17 cellular contexts compared by ENCODE assay signal in genomic region chr20:38297916-38298674, GRCh38. TPM values are rescaled to one million over a fixed set of nuclear protein-coding genes. Genes with fewer than 3 reads are reported as not detected.
A peak's percentile ranks its signal among the peaks of the same experiment; 100 is the strongest.
DNase-seq lines count a peak whose midpoint lies in the region; ATAC-seq and TF ChIP-seq lines count a peak whose summit lies in the region.
"Had no signal": no experiment of that assay in that cellular context is flagged by ENCODE, and none has a peak within 500 bp of the region (broad histone marks: within the 10 kb centered on the region; RNA-seq: fewer than 3 reads in every experiment).

No MANE protein-coding gene starts in this region.

- H3K9me3 ChIP-seq in heart right ventricle = no peaks in the 10 kb centered on the region
- H3K9me3 ChIP-seq in fibroblast of lung (ENCODE audit: control insufficient read depth, insufficient read depth, low read depth, low read length) = no peaks in the 10 kb centered on the region
- no peaks in the 10 kb centered on the region for H3K9me3 ChIP-seq in uterus
- H3K9me3 ChIP-seq: A549, Caco-2 had no signal

- H3K27ac Mint-ChIP-seq in natural killer cell treated with Interleukin-12 subunit alpha and Interleukin-12 subunit beta and Interleukin-15 and Interleukin-18, amount 100 ng/mL, for 72 hours = no peak overlapping the region

- peaks cover 21 to 34% of the 10 kb centered on the region in 2 donors for H3K27me3 Mint-ChIP-seq in natural killer cell treated with Interleukin-12 subunit alpha and Interleukin-12 subunit beta and Interleukin-15 and Interleukin-18, amount 100 ng/mL, for 72 hours

- H3K4me1 ChIP-seq in heart right ventricle = peaks cover 0 to 37% (median 9%) of the 10 kb centered on the region in 9 donors
- H3K4me1 ChIP-seq in fibroblast of lung (ENCODE audit: control insufficient read depth, extremely low read depth, insufficient read depth, low read length) = no peaks in the 10 kb centered on the region
- H3K4me1 ChIP-seq in rectal smooth muscle tissue (ENCODE audit: control insufficient read depth, insufficient read depth, low read length) = peaks cover 9% of the 10 kb centered on the region
- no peaks in the 10 kb centered on the region for H3K4me1 ChIP-seq in uterus
- H3K4me1 ChIP-seq: A549 had no signal

- H3K4me3 ChIP-seq in heart right ventricle (no peak overlapping the region), fibroblast of lung (replicated peaks in 1 of 4; ENCODE audit: control extremely low read depth in 1 of 4, insufficient read depth in 1 of 4, low read depth in 3 of 4, low read length in 4 of 4) (no peak overlapping the region), rectal smooth muscle tissue (ENCODE audit: low read length) (no peak overlapping the region), uterus (no peak overlapping the region)
- H3K4me3 ChIP-seq: A549 had no signal

- peak overlapping the region; percentile 74 for H2AFZ ChIP-seq in fibroblast of lung (ENCODE audit: low read length)

- H3K27ac ChIP-seq in heart right ventricle (peak overlapping the region; percentile 45 to 85 (median 67)), fibroblast of lung (ENCODE audit: insufficient read depth, low read length) (no peak overlapping the region), rectal smooth muscle tissue (ENCODE audit: low read depth, low read length) (peak overlapping the region; percentile 80), uterus (peak overlapping the region; percentile 84 to 88)
- H3K27ac ChIP-seq: A549 had no signal

- no peaks in the 10 kb centered on the region for H3K36me3 Mint-ChIP-seq in natural killer cell treated with Interleukin-12 subunit alpha and Interleukin-12 subunit beta and Interleukin-15 and Interleukin-18, amount 100 ng/mL, for 72 hours

- no peaks in the 10 kb centered on the region for H3K79me2 ChIP-seq in fibroblast of lung (ENCODE audit: control insufficient read depth, insufficient read depth, low read length)

- intact Hi-C loops in heart right ventricle (cut with DNase I) = loop anchor here in 1 of 10 donors (5.0 kb wide), 1 partner anchor 41 kb away; no protein-coding TSS in a partner anchor
- intact Hi-C loops in cardiac septum (cut with DNase I) = no loop called here
- intact Hi-C loops in uterus (cut with DNase I; ENCODE audit: low total_unique reads) = no loop called here

- TF ChIP-seq POLR2A in uterus (IDR thresholded peaks at IDR 0.05) = no peak

- no peak overlapping the region for H3K9ac ChIP-seq in fibroblast of lung (ENCODE audit: insufficient read depth, low read length)
- no peak overlapping the region for H3K9ac ChIP-seq in rectal smooth muscle tissue (ENCODE audit: low read length)

- no peaks in the 10 kb centered on the region for H3K36me3 ChIP-seq in heart right ventricle
- no peaks in the 10 kb centered on the region for H3K36me3 ChIP-seq in fibroblast of lung (ENCODE audit: control insufficient read depth, insufficient read depth, low read length)
- H3K36me3 ChIP-seq in rectal smooth muscle tissue (ENCODE audit: control insufficient read depth, insufficient read depth, low read length) = no peaks in the 10 kb centered on the region
- H3K36me3 ChIP-seq in uterus = no peaks in the 10 kb centered on the region

- peaks cover 2% of the 10 kb centered on the region in 2 donors for H3K4me1 Mint-ChIP-seq in natural killer cell treated with Interleukin-12 subunit alpha and Interleukin-12 subunit beta and Interleukin-15 and Interleukin-18, amount 100 ng/mL, for 72 hours (ENCODE audit: low read depth in 2 of 2)

- DNase-seq in heart right ventricle = no peak
- DNase-seq in cardiac septum (ENCODE audit: low spot score) = no peak
- no peak for DNase-seq in fibroblast of lung (ENCODE audit: low read depth in 2 of 2)
- DNase-seq in uterus = no peak
- no peak for DNase-seq in stimulated activated CD4-positive, alpha-beta T cell treated with anti-CD3 and anti-CD28 coated beads, Interleukin-12 subunit alpha, Interleukin-12 subunit beta, amount 100 ng/mL, for 4 hours
- no peak for DNase-seq in natural killer cell treated with Interleukin-12 subunit alpha and Interleukin-12 subunit beta and Interleukin-15 and Interleukin-18, amount 100 ng/mL, for 72 hours (ENCODE audit: low spot score)
- no peak for DNase-seq in cortex of kidney (lab: John Stamatoyannopoulos, UW)
- DNase-seq: activated naive CD4-positive, alpha-beta T cell; Caco-2; KG1; NCI-H1694; NCI-H446 treated with DMSO at 0.1 percent for 48 hours; occipital lobe; stimulated activated CD8-positive, alpha-beta memory T cell treated with anti-CD3 and anti-CD28 coated beads, Interleukin-4, amount 100 ng/mL, for 48 hours had no signal

- H3K27me3 ChIP-seq in heart right ventricle (peaks cover 0 to 19% (median 8%) of the 10 kb centered on the region in 7 donors), fibroblast of lung (ENCODE audit: control insufficient read depth, insufficient read depth, low read length) (peaks cover 16% of the 10 kb centered on the region), rectal smooth muscle tissue (ENCODE audit: control insufficient read depth, insufficient read depth, low read length) (peaks cover 3% of the 10 kb centered on the region), uterus (no peaks in the 10 kb centered on the region)

- no peak for ATAC-seq in heart right ventricle
- no peak for ATAC-seq in natural killer cell treated with Interleukin-12 subunit alpha and Interleukin-12 subunit beta and Interleukin-15 and Interleukin-18, amount 100 ng/mL, for 72 hours
- ATAC-seq: A549 had no signal

- TF ChIP-seq CTCF in heart right ventricle (IDR thresholded peaks at IDR 0.05) = no peak
- no peak for TF ChIP-seq CTCF in fibroblast of lung (conservative IDR thresholded peaks at IDR 0.05 in 1 of 2, IDR thresholded peaks at IDR 0.05 in 1 of 2; ENCODE audit: low read depth in 1 of 2, low read length in 2 of 2)
- TF ChIP-seq CTCF in uterus (IDR thresholded peaks at IDR 0.05) = no peak

- H3K9me3 Mint-ChIP-seq in natural killer cell treated with Interleukin-12 subunit alpha and Interleukin-12 subunit beta and Interleukin-15 and Interleukin-18, amount 100 ng/mL, for 72 hours = no peaks in the 10 kb centered on the region

- H3K4me2 ChIP-seq in fibroblast of lung (ENCODE audit: extremely low read depth, insufficient read depth, low read length) = no peak overlapping the region
- H3K4me2 ChIP-seq: A549 had no signal

- H4K20me1 ChIP-seq in fibroblast of lung (ENCODE audit: control insufficient read depth, extremely low read depth, insufficient read depth, low read length) = no peaks in the 10 kb centered on the region

- WGBS in heart right ventricle, 2 donors = 93 to 97% methylated on average over 7 of the region's 7 CpGs

- H3K4me3 Mint-ChIP-seq in natural killer cell treated with Interleukin-12 subunit alpha and Interleukin-12 subunit beta and Interleukin-15 and Interleukin-18, amount 100 ng/mL, for 72 hours = no peak overlapping the region

RNA-seq across cellular contexts. Expression of gene BPI, which starts 5.9 kb away (rescaled TPM):
- 1 to 10 TPM in 1 of 10 donors, under 1 TPM in 3, not detected in 6; 0.15 to 1.6 (median 0.18) TPM for total RNA-seq in heart right ventricle
- under 1 TPM in 1 of 2 donors, not detected in 1; 0.01 TPM for polyA plus RNA-seq in heart right ventricle
- 0.40 TPM for total RNA-seq in cardiac septum
- not detected in 2 replicates for total RNA-seq in fibroblast of lung
- polyA plus RNA-seq in fibroblast of lung = 0.10 TPM in 1 of 2 replicates, not detected in the other
- not detected in 2 replicates for polyA plus RNA-seq in fibroblast of lung (2012)
- polyA minus RNA-seq in fibroblast of lung (ENCODE audit: low replicate concordance) = not detected in 2 replicates
- total RNA-seq in uterus = 10 to 100 TPM in 1 of 4 donors, 1 to 10 TPM in 1, under 1 TPM in 1, not detected in 1; 0.27 to 11.5 (median 3.5) TPM
- total RNA-seq in natural killer cell treated with Interleukin-12 subunit alpha and Interleukin-12 subunit beta and Interleukin-15 and Interleukin-18, amount 100 ng/mL, for 72 hours = not detected
- total RNA-seq: Caco-2, lung microvascular endothelial cell, occipital lobe had no signal
- polyA plus RNA-seq: A549 had no signal

RNA-seq across cellular contexts. Expression of gene KIAA1755, which starts 37.6 kb away (rescaled TPM):
- total RNA-seq in heart right ventricle (1 to 10 TPM; 2.7 to 7.7 (median 5.2) TPM), cardiac septum (7.0 TPM), fibroblast of lung (2.8 and 3.1 TPM in 2 replicates), uterus (10 to 100 TPM in 3 of 4 donors, 1 to 10 TPM in 1; 5.3 to 47.6 (median 15.7) TPM)
- polyA plus RNA-seq in heart right ventricle (1 to 10 TPM; 2.9 to 6.2 TPM), fibroblast of lung (0.60 and 1.4 TPM in 2 replicates)
- 1.2 and 2.8 TPM in 2 replicates for polyA plus RNA-seq in fibroblast of lung (2012)
- 1.9 and 5.5 TPM in 2 replicates for polyA minus RNA-seq in fibroblast of lung (ENCODE audit: low replicate concordance)
- total RNA-seq in natural killer cell treated with Interleukin-12 subunit alpha and Interleukin-12 subunit beta and Interleukin-15 and Interleukin-18, amount 100 ng/mL, for 72 hours = not detected
- total RNA-seq: lung microvascular endothelial cell had no signal

RNA-seq across cellular contexts. Expression of gene LBP, which starts 48.2 kb away (rescaled TPM):
- total RNA-seq in heart right ventricle (1 to 10 TPM in 1 of 10 donors, under 1 TPM in 4, not detected in 5; 0.17 to 3.5 (median 0.23) TPM), cardiac septum (0.11 TPM), fibroblast of lung (under 0.01 and 0.17 TPM in 2 replicates), uterus (not detected)
- polyA plus RNA-seq in heart right ventricle (1 to 10 TPM in 1 of 2 donors, under 1 TPM in 1; 0.37 to 1.3 TPM), fibroblast of lung (0.08 TPM in 1 of 2 replicates, not detected in the other)
- polyA plus RNA-seq in fibroblast of lung (2012) = not detected in 2 replicates
- polyA minus RNA-seq in fibroblast of lung (ENCODE audit: low replicate concordance) = not detected in 2 replicates
- total RNA-seq in natural killer cell treated with Interleukin-12 subunit alpha and Interleukin-12 subunit beta and Interleukin-15 and Interleukin-18, amount 100 ng/mL, for 72 hours = not detected
- total RNA-seq: Caco-2 had no signal
